In the genomic region with DNA sequence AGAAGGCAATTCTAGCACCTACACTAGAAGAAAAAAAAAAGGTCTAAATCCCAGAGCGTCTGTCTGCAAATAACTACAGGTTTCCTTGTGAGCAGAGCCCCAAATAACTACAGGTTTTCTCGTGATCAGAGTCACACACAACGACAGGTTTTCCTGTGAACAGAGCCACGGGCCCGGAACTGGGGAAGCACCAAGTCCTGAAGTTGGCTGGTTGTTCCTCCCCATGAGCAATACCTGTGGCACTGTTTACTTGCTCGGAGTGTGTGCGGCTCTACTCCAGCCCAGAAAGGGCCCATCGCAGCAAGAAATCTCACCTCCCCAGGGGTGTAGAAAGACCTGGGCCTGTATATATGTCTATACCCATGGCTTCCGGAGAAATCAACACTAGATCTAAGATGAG, we compare ENCODE assay signal across 17 cellular contexts. TPM values are rescaled to one million over a fixed set of nuclear protein-coding genes. Genes with fewer than 3 reads are reported as not detected.
A peak's percentile ranks its signal among the peaks of the same experiment; 100 is the strongest.
DNase-seq lines count a peak whose midpoint lies in the region; ATAC-seq, FAIRE-seq and TF ChIP-seq lines count a peak whose summit lies in the region.
"Had no signal": no experiment of that assay in that cellular context is flagged by ENCODE, and none has a peak within 500 bp of the region (broad histone marks: within the 10 kb centered on the region; RNA-seq: fewer than 3 reads in every experiment).

No MANE protein-coding gene starts in this region.

- peaks cover 26% of the 10 kb centered on the region for H3K79me2 ChIP-seq in GM23248 (ENCODE audit: insufficient read depth)
- no peaks in the 10 kb centered on the region for H3K79me2 ChIP-seq in H1 (ENCODE audit: control insufficient read depth in 1 of 2, insufficient read depth in 2 of 2, low read length in 2 of 2)

- no peak overlapping the region for H3K56ac ChIP-seq in H1 (replicated peaks; ENCODE audit: insufficient read length, low read depth, low read length)

- no peak overlapping the region for H4K8ac ChIP-seq in H1 (ENCODE audit: extremely low read depth, insufficient read depth, low read length)

- H3K36me3 ChIP-seq in GM23248 (ENCODE audit: low read depth) (no peaks in the 10 kb centered on the region), H1 (ENCODE audit: control insufficient read depth in 2 of 4, insufficient read depth in 4 of 4, low read length in 3 of 4) (no peaks in the 10 kb centered on the region), gastrocnemius medialis (no peaks in the 10 kb centered on the region)

- H4K91ac ChIP-seq in H1 (replicated peaks; ENCODE audit: insufficient read length, low read length), result no peak overlapping the region

- H3K4me3 ChIP-seq in GM23248 (peak overlapping the region; percentile 76), H1 (ENCODE audit: extremely low read depth in 1 of 4, insufficient read depth in 2 of 4, low read depth in 3 of 4, low read length in 4 of 4) (peak overlapping the region in 1 of 4 experiments; percentile 60; a peak in 2 of 8 replicates), gastrocnemius medialis (peak overlapping the region in 2 of 4 donors; percentile 42 to 47)

- H3K23me2 ChIP-seq in H1 (ENCODE audit: low read depth, low read length), result peaks cover 9% of the 10 kb centered on the region

- no peak overlapping the region for H3K14ac ChIP-seq in H1 (ENCODE audit: insufficient read length)

- peak; percentile 66 for ATAC-seq in left lobe of liver
- ATAC-seq in gastrocnemius medialis, result peak; percentile 40 to 61
- no peak for ATAC-seq in GM21367 (IDR thresholded peaks at IDR 0.05; ENCODE audit: unreplicated experiment)

- H3K18ac ChIP-seq in H1 (ENCODE audit: extremely low read depth, low read length), result peak overlapping the region; percentile 74; the same call in 1 of the 2 replicates

- DNase-seq in GM23248, result peak; percentile 70
- DNase-seq in H1 (ENCODE audit: low read depth in 1 of 2, low spot score in 2 of 2), result no peak
- DNase-seq in left lobe of liver (ENCODE audit: low spot score), result peak; percentile 80
- peak in 1 of 2 donors; percentile 27 for DNase-seq in gastrocnemius medialis
- DNase-seq in cerebellum (ENCODE audit: low spot score), result no peak
- DNase-seq in NCI-H1417 (lab: John Stamatoyannopoulos, UW), result no peak
- no peak for DNase-seq in COLO668 (lab: John Stamatoyannopoulos, UW; ENCODE audit: unreplicated experiment)
- DNase-seq: activated CD4-positive, alpha-beta T cell treated with anti-CD3 and anti-CD28 coated beads for 4 hours; activated T-cell treated with anti-CD3 and anti-CD28 coated beads, Interleukin-2, amount 50 U/mL, for 24 hours; AML-193; central memory CD4-positive, alpha-beta T cell; MM.1S; NCI-H2081 treated with DMSO at 0.1 percent for 48 hours; NCI-H774 had no signal

- no peak for TF ChIP-seq EP300 in H1 (IDR thresholded peaks at IDR 0.05; ENCODE audit: borderline replicate concordance in 1 of 2, low read depth in 2 of 2, low read length in 2 of 2)

- H3K9me2 ChIP-seq in GM23248 (ENCODE audit: insufficient read depth), result no peaks in the 10 kb centered on the region

- H4K20me1 ChIP-seq in GM23248 (ENCODE audit: insufficient read depth), result no peaks in the 10 kb centered on the region
- no peaks in the 10 kb centered on the region for H4K20me1 ChIP-seq in H1 (replicated peaks in 1 of 2; ENCODE audit: control insufficient read depth in 1 of 2, insufficient read depth in 2 of 2, low read length in 2 of 2)

- H3K9ac ChIP-seq in GM23248, result peak overlapping the region; percentile 83
- H3K9ac ChIP-seq in H1 (replicated peaks in 1 of 4; ENCODE audit: extremely low read depth in 1 of 4, low read depth in 3 of 4, low read length in 3 of 4), result no peak overlapping the region

- CTCF ChIA-PET in H1 (lab: Charles Lee; ENCODE audit: partially characterized antibody), result interaction anchor here (0.6 to 9.6 kb wide), 8 partner anchors 15 to 387 kb away, joined by 3 to 86 read pairs (median 19); no protein-coding TSS in a partner anchor

- no peak overlapping the region for H3K23ac ChIP-seq in H1 (ENCODE audit: insufficient read length)

- H2AFZ ChIP-seq in GM23248 (peak overlapping the region; percentile 78), H1 (ENCODE audit: low read length) (peak overlapping the region; percentile 75; the same call in 1 of the 2 replicates)

- H3F3A ChIP-seq in GM23248 (ENCODE audit: insufficient read depth), result peaks cover 56% of the 10 kb centered on the region

- TF ChIP-seq POLR2A in H1 (IDR thresholded peaks at IDR 0.05; ENCODE audit: control extremely low read depth in 1 of 2, low read depth in 2 of 2, low read length in 2 of 2) (no peak), gastrocnemius medialis (IDR thresholded peaks at IDR 0.05) (no peak)

- intact Hi-C loops in gastrocnemius medialis (cut with DNase I; ENCODE audit: low total_unique reads), result no loop called here

- POLR2A ChIA-PET in H1 (lab: Charles Lee; ENCODE audit: partially characterized antibody), result interaction anchor here (1.6 kb wide), 1 partner anchor 108 kb away, joined by 4 read pairs; no protein-coding TSS in a partner anchor

- no peaks in the 10 kb centered on the region for H3K79me1 ChIP-seq in H1 (ENCODE audit: low read depth, low read length)

- no peak overlapping the region for H2AK5ac ChIP-seq in H1 (ENCODE audit: low read depth, low read length)

- no peak overlapping the region for H2BK15ac ChIP-seq in H1 (ENCODE audit: low read length)

- 9 to 14% methylated on average over 9 of the region's 9 CpGs for whole genome bisulfite sequencing in GM23248 (ENCODE audit: low coverage in 1 of 2, low lambda C conversion rate in 2 of 2, missing lambda C conversion rate in 2 of 2), 2 experiments
- WGBS in H1 (ENCODE audit: extremely low coverage in 1 of 2, insufficient coverage in 1 of 2, insufficient read length in 1 of 2, insufficient replicate concordance in 2 of 2, low coverage in 1 of 2, low lambda C conversion rate in 2 of 2, missing lambda C conversion rate in 1 of 2), 2 experiments, result 69% methylated on average over 9 of the region's 9 CpGs; no CpG with 5 or more reads in 1 of the 2 experiments

- peak overlapping the region; percentile 5; the same call in 1 of the 2 replicates for H2BK5ac ChIP-seq in H1 (ENCODE audit: low read depth, low read length)

- H3K27me3 ChIP-seq in GM23248 (replicated peaks; ENCODE audit: insufficient read depth) (no peaks in the 10 kb centered on the region), H1 (replicated peaks in 1 of 4; ENCODE audit: control insufficient read depth in 3 of 4, extremely low read depth in 1 of 4, insufficient read depth in 3 of 4, low read length in 3 of 4) (peaks cover 0 to 3% (median 0%) of the 10 kb centered on the region in 4 experiments; a peak in 3 of 7 replicates), gastrocnemius medialis (no peaks in the 10 kb centered on the region)

- 0 out of 2 replicates have a peak overlapping the region, but pooled peaks have one; percentile 23 for H2BK20ac ChIP-seq in H1 (ENCODE audit: low read length)

- peak overlapping the region; percentile 87 for H3K4me2 ChIP-seq in GM23248 (ENCODE audit: unreplicated experiment)
- peak overlapping the region in 1 of 2 experiments; percentile 100; a peak in 2 of 4 replicates for H3K4me2 ChIP-seq in H1 (ENCODE audit: insufficient read depth in 1 of 2, low read depth in 2 of 2, low read length in 2 of 2)

- H3K4me1 ChIP-seq in GM23248 (ENCODE audit: insufficient read depth) (peaks cover 87% of the 10 kb centered on the region), H1 (replicated peaks in 1 of 4; ENCODE audit: control insufficient read depth in 3 of 4, insufficient read depth in 4 of 4, low read length in 3 of 4) (peaks cover 3 to 16% (median 10%) of the 10 kb centered on the region in 4 experiments; a peak in 6 of 7 replicates), gastrocnemius medialis (peaks cover 17 to 61% of the 10 kb centered on the region in 2 donors)

- H3K27ac ChIP-seq in GM23248, result peak overlapping the region; percentile 88
- no peak overlapping the region for H3K27ac ChIP-seq in H1 (ENCODE audit: low read depth, low read length)
- H3K27ac ChIP-seq in gastrocnemius medialis, result peak overlapping the region; percentile 63 to 73 (median 69)

- H4K5ac ChIP-seq in H1 (ENCODE audit: insufficient read length, low read depth, low read length), result no peak overlapping the region

- H3K4ac ChIP-seq in H1 (replicated peaks; ENCODE audit: insufficient read length, low read depth, low read length), result no peak overlapping the region

- TF ChIP-seq RAD21 in H1 (IDR thresholded peaks at IDR 0.05 in 1 of 2, conservative IDR thresholded peaks at IDR 0.05 in 1 of 2; ENCODE audit: low read depth in 2 of 2, low read length in 2 of 2), result no peak

- in situ Hi-C loops in GM23248 (cut with MboI), result no loop called here
- in situ Hi-C loops in gastrocnemius medialis (cut with MboI; ENCODE audit: low sequenced_read_pairs in 4 of 4), result loop anchor here in 1 of 4 donors (10.0 kb wide), 1 partner anchor 67 kb away; no protein-coding TSS in a partner anchor

- FAIRE-seq in H1 (lab: Jason Lieb, UNC), result no peak
- FAIRE-seq: endometrium had no signal

- H2BK120ac ChIP-seq in H1 (replicated peaks; ENCODE audit: low read depth, low read length), result no peak overlapping the region

- H3K9me3 ChIP-seq in GM23248 (ENCODE audit: low read depth) (no peaks in the 10 kb centered on the region), H1 (ENCODE audit: insufficient read depth in 2 of 2, low read depth in 1 of 2, low read length in 1 of 2) (no peaks in the 10 kb centered on the region), gastrocnemius medialis (no peaks in the 10 kb centered on the region)

- TF ChIP-seq CTCF in H1 (IDR thresholded peaks at IDR 0.05; ENCODE audit: control extremely low read depth in 1 of 3, insufficient read depth in 1 of 3, low read depth in 1 of 3, low read length in 3 of 3), result no peak
- TF ChIP-seq CTCF in gastrocnemius medialis (IDR thresholded peaks at IDR 0.05 in 4 of 5, conservative IDR thresholded peaks at IDR 0.05 in 1 of 5), result no peak

- H2BK12ac ChIP-seq in H1 (ENCODE audit: low read depth, low read length), result peak overlapping the region; percentile 62; the same call in 1 of the 2 replicates

TF ChIP-seq in H1, 55 proteins besides CTCF, POLR2A, EP300 and RAD21 (continues in another document):
- no peak for TF ChIP-seq RXRA (IDR thresholded peaks at IDR 0.05; ENCODE audit: insufficient read depth, low read depth, low read length)

RNA-seq across cellular contexts. Expression of a gene that starts 0.6 kb away (rescaled TPM):
- total RNA-seq in GM23248 (2014; rRNA removed; shearing (Covaris generic)), result 32.1 and 52.3 TPM in 2 replicates
- polyA plus RNA-seq in GM23248 (2016; fragmentation: Nextera tagmentation; extraction: Ambion mirVana), result 32.8 and 37.3 TPM in 2 replicates
- total RNA-seq in H1 (2021; fragmentation: NEBNext Ultra II Directional; extraction: Animal tissue kit (Norgen Biotek cat#: 25700)), result 2.7 and 3.2 TPM in 2 replicates
- polyA plus RNA-seq in H1 (2011; rRNA removed), result 3.5 and 5.8 TPM in 2 replicates
- 4.7 TPM for polyA plus RNA-seq in H1 (2011; cell fraction: cytosol; rRNA removed)
- 4.2 TPM for polyA plus RNA-seq in H1 (2011; cell fraction: nucleus; rRNA removed)
- 1.6 to 2.8 TPM (median 1.8 TPM) in 4 replicates for polyA plus RNA-seq in H1 (2012, experiment 1 of 2)
- polyA plus RNA-seq in H1 (2012, experiment 2 of 2), result 1.0 TPM
- polyA plus RNA-seq in H1 (2013, experiment 1 of 2), result 3.5 TPM
- 3.8 TPM for polyA plus RNA-seq in H1 (2013, experiment 2 of 2)
- 8.3 and 8.4 TPM in 2 replicates for polyA minus RNA-seq in H1 (2011; rRNA and poly(A)+ RNA removed)
- 3.3 TPM for polyA minus RNA-seq in H1 (2011; cell fraction: cytosol; rRNA and poly(A)+ RNA removed)
- 5.1 TPM for polyA minus RNA-seq in H1 (2011; cell fraction: nucleus; rRNA and poly(A)+ RNA removed)
- 93.7 TPM for total RNA-seq in left lobe of liver
- total RNA-seq in gastrocnemius medialis, result 1 to 10 TPM in 2 of 4 donors, under 1 TPM in 2; 0.27 to 7.3 (median 2.6) TPM
- 50.4 TPM for total RNA-seq in cerebellum
- total RNA-seq: T-helper 1 cell treated with Interleukin-12 subunit alpha and Interleukin-12 subunit beta and Interleukin-4 antibody, amounts not matched to agents 30 ng/mL and 1 ng/mL, for 36 hours had no signal

Comparison
In these comparisons a context has a peak if more than half of its experiments do, and no peak if none do; other contexts are left out.
1. DNase-seq: peak in GM23248 (single experiment) and left lobe of liver (single experiment); none in H1 (0 of 2), cerebellum (single experiment), NCI-H1417 (0 of 3) and COLO668 (single experiment).